ENCODE assay signal across 8 cellular contexts in genomic region chr19:49896863-49897621, GRCh38. TPM values are rescaled to one million over a fixed set of nuclear protein-coding genes. Genes with fewer than 3 reads are reported as not detected.
DNase-seq lines count a peak whose midpoint lies in the region; ATAC-seq, FAIRE-seq and TF ChIP-seq lines count a peak whose summit lies in the region.

TSS of gene IL4I1 (minus strand) at chr19:49896887. CDS start at chr19:49896160, 727 bp downstream.

- H3K9me3 ChIP-seq in RWPE2 (ENCODE audit: severe bottlenecking) (no peaks in the 10 kb centered on the region), small intestine (ENCODE audit: control insufficient read depth, low read depth) (no peaks in the 10 kb centered on the region)

- H3K27ac Mint-ChIP-seq in stimulated activated naive B cell treated with anti-CD40 and anti-IgM and Interleukin-4, amounts not matched to agents 10 μg/mL and 1 μg/mL and 100 μg/mL, for 72 hours, result peak within 1 kb of the TSS; percentile 98

- DNase-seq in RWPE2 (ENCODE audit: low spot score) (peak; percentile 43), medulla oblongata (ENCODE audit: extremely low spot score) (peak; percentile 70), small intestine (no peak)
- DNase-seq in activated naive CD4-positive, alpha-beta T cell treated with anti-CD3 and anti-CD28 coated beads, Interleukin-2, amount 50 U/mL, for 16 hours, result peak; percentile 27
- peak; percentile 93 for DNase-seq in stimulated activated naive B cell treated with anti-CD40 and anti-IgM and Interleukin-4, amounts not matched to agents 10 μg/mL and 1 μg/mL and 100 μg/mL, for 72 hours

- H3K27me3 Mint-ChIP-seq in stimulated activated naive B cell treated with anti-CD40 and anti-IgM and Interleukin-4, amounts not matched to agents 10 μg/mL and 1 μg/mL and 100 μg/mL, for 72 hours, result no peaks in the 10 kb centered on the region

- no peaks in the 10 kb centered on the region for H3K27me3 ChIP-seq in RWPE2 (ENCODE audit: insufficient read depth, poor library complexity, severe bottlenecking)
- H3K27me3 ChIP-seq in small intestine (ENCODE audit: control insufficient read depth in 2 of 2, insufficient read depth in 2 of 2, low read length in 2 of 2), result no peaks in the 10 kb centered on the region

- peak; percentile 4 for TF ChIP-seq POLR2A in GM10847 (IDR thresholded peaks at IDR 0.05; ENCODE audit: extremely low read depth, insufficient read length)

- peak; percentile 56 for ATAC-seq in HG02623 (IDR thresholded peaks at IDR 0.05; ENCODE audit: unreplicated experiment)
- ATAC-seq in RWPE2 (ENCODE audit: low read depth), result no peak
- peak; percentile 73 to 77 for ATAC-seq in stimulated activated naive B cell treated with anti-CD40 and anti-IgM and Interleukin-4, amounts not matched to agents 10 μg/mL and 1 μg/mL and 100 μg/mL, for 72 hours (replicated peaks)
- ATAC-seq in GM21515 (IDR thresholded peaks at IDR 0.05; ENCODE audit: unreplicated experiment), result no peak

- H3K4me1 ChIP-seq in RWPE2 (ENCODE audit: insufficient read depth, poor library complexity, severe bottlenecking), result no peaks in the 10 kb centered on the region
- H3K4me1 ChIP-seq in small intestine (ENCODE audit: control insufficient read depth in 2 of 2, insufficient read depth in 1 of 2, low read depth in 1 of 2, low read length in 1 of 2), result no peaks in the 10 kb centered on the region

- H3K27ac ChIP-seq in RWPE2 (ENCODE audit: poor library complexity, severe bottlenecking) (no peak within 1 kb of the TSS), small intestine (ENCODE audit: low read depth in 1 of 2, low read length in 1 of 2) (peak within 1 kb of the TSS in 1 of 2 donors; percentile 80)

- 27 to 41% (median 28%) methylated on average over 19 to 20 of the region's 20 CpGs for WGBS in small intestine, 3 donors

- H3K4me1 Mint-ChIP-seq in stimulated activated naive B cell treated with anti-CD40 and anti-IgM and Interleukin-4, amounts not matched to agents 10 μg/mL and 1 μg/mL and 100 μg/mL, for 72 hours, result peaks cover 54 to 85% of the 10 kb centered on the region in 2 donors

- H3K4me3 ChIP-seq in RWPE2 (ENCODE audit: severe bottlenecking) (no peak within 1 kb of the TSS), small intestine (ENCODE audit: low read depth in 1 of 2, low read length in 2 of 2) (no peak within 1 kb of the TSS)

- H3K9me3 Mint-ChIP-seq in stimulated activated naive B cell treated with anti-CD40 and anti-IgM and Interleukin-4, amounts not matched to agents 10 μg/mL and 1 μg/mL and 100 μg/mL, for 72 hours, result peaks cover 2 to 10% of the 10 kb centered on the region in 2 donors

- peak within 1 kb of the TSS; percentile 95 to 99 for H3K4me3 Mint-ChIP-seq in stimulated activated naive B cell treated with anti-CD40 and anti-IgM and Interleukin-4, amounts not matched to agents 10 μg/mL and 1 μg/mL and 100 μg/mL, for 72 hours

- TF ChIP-seq CTCF in RWPE2 (IDR thresholded peaks at IDR 0.05; ENCODE audit: poor library complexity, severe bottlenecking), result no peak

- peaks cover 41 to 59% of the 10 kb centered on the region in 2 donors for H3K36me3 Mint-ChIP-seq in stimulated activated naive B cell treated with anti-CD40 and anti-IgM and Interleukin-4, amounts not matched to agents 10 μg/mL and 1 μg/mL and 100 μg/mL, for 72 hours

- no peak for FAIRE-seq in small intestine (lab: Jason Lieb, UNC)

- H3K36me3 ChIP-seq in RWPE2 (ENCODE audit: low read depth) (no peaks in the 10 kb centered on the region), small intestine (ENCODE audit: control insufficient read depth in 2 of 2, insufficient read depth in 2 of 2, low read length in 2 of 2) (no peaks in the 10 kb centered on the region)

RNA-seq across cellular contexts. Expression of gene IL4I1, which starts in this region (rescaled TPM):
- 1 to 10 TPM in 2 of 3 donors, not detected in 1; 1.0 to 1.3 TPM for polyA plus RNA-seq in small intestine

Comparison
In these comparisons a context has a peak if more than half of its experiments do, and no peak if none do; other contexts are left out.
1. ATAC-seq: peak in HG02623 (single experiment) and stimulated activated naive B cell treated with anti-CD40 and anti-IgM and Interleukin-4, amounts not matched to agents 10 μg/mL and 1 μg/mL and 100 μg/mL, for 72 hours (2 of 2); none in RWPE2 (single experiment) and GM21515 (single experiment).